Comparison of ENCODE assay signal across 19 cellular contexts in genomic region chr11:15875393-15875792, GRCh38.
DNase-seq lines count a peak whose midpoint lies in the region; TF ChIP-seq lines count a peak whose summit lies in the region.
"Had no signal": no experiment of that assay in that cellular context is flagged by ENCODE, and none has a peak within 500 bp of the region (broad histone marks: within the 10 kb centered on the region; RNA-seq: fewer than 3 reads in every experiment).

No MANE protein-coding gene starts in this region.

- H4K20me1 ChIP-seq in neural progenitor cell (ENCODE audit: low read depth) = peaks cover 5% of the 10 kb centered on the region
- H4K20me1 ChIP-seq: BLaER1 treated with 17β-estradiol and CSF1 and Interleukin-3, amounts not matched to agents 10 nM and 100 nM had no signal

- peak overlapping the region; percentile 44 for H3K4me2 ChIP-seq in neural progenitor cell
- H3K4me2 ChIP-seq: A549; BLaER1 treated with 17β-estradiol and CSF1 and Interleukin-3, amounts not matched to agents 10 nM and 100 nM had no signal

- H3K27me3 Mint-ChIP-seq in endodermal cell (ENCODE audit: insufficient read depth) = no peaks in the 10 kb centered on the region
- peaks cover 7% of the 10 kb centered on the region for H3K27me3 Mint-ChIP-seq in neural progenitor cell (ENCODE audit: insufficient read depth, low read depth)
- H3K27me3 Mint-ChIP-seq in progenitor cell of endocrine pancreas = no peaks in the 10 kb centered on the region
- H3K27me3 Mint-ChIP-seq: B cell; CD4-positive, alpha-beta T cell had no signal

- no peak overlapping the region for H3K9ac ChIP-seq in endodermal cell (ENCODE audit: extremely low read depth, low read length, poor library complexity, severe bottlenecking)
- H3K9ac ChIP-seq in neural progenitor cell = no peak overlapping the region
- H3K9ac ChIP-seq: BLaER1 treated with 17β-estradiol and CSF1 and Interleukin-3, amounts not matched to agents 10 nM and 100 nM had no signal

- TF ChIP-seq POLR2A in testis (IDR thresholded peaks at IDR 0.05) = no peak

- intact Hi-C loops in testis (cut with DNase I; ENCODE audit: low total_unique reads) (no loop called here), ascending aorta (cut with DNase I) (no loop called here)

- 60 to 98% methylated on average over 1 to 3 of the region's 3 CpGs for WGBS in endodermal cell (ENCODE audit: insufficient coverage in 1 of 2, insufficient read length in 1 of 2), 2 experiments
- WGBS in testis, 2 donors = 96% methylated on average over 3 of the region's 3 CpGs

- no peak for TF ChIP-seq CTCF in endodermal cell (conservative IDR thresholded peaks at IDR 0.05)
- TF ChIP-seq CTCF in neural progenitor cell (IDR thresholded peaks at IDR 0.05) = no peak
- no peak for TF ChIP-seq CTCF in testis (IDR thresholded peaks at IDR 0.05)
- TF ChIP-seq CTCF in ascending aorta (IDR thresholded peaks at IDR 0.05) = no peak
- no peak for TF ChIP-seq CTCF in progenitor cell of endocrine pancreas (IDR thresholded peaks at IDR 0.05; ENCODE audit: unreplicated experiment)

- H3K4me3 Mint-ChIP-seq in endodermal cell = no peak overlapping the region
- no peak overlapping the region for H3K4me3 Mint-ChIP-seq in neural progenitor cell
- no peak overlapping the region for H3K4me3 Mint-ChIP-seq in progenitor cell of endocrine pancreas (ENCODE audit: low read depth)
- H3K4me3 Mint-ChIP-seq: B cell; CD4-positive, alpha-beta T cell; CD8-positive, alpha-beta T cell had no signal

- peaks cover 17% of the 10 kb centered on the region for H3F3A ChIP-seq in neural progenitor cell (ENCODE audit: low read depth)

- H2AFZ ChIP-seq in neural progenitor cell (replicated peaks) = no peak overlapping the region

- peaks cover 24% of the 10 kb centered on the region for H3K4me1 Mint-ChIP-seq in endodermal cell
- peaks cover 58% of the 10 kb centered on the region for H3K4me1 Mint-ChIP-seq in neural progenitor cell
- no peaks in the 10 kb centered on the region for H3K4me1 Mint-ChIP-seq in progenitor cell of endocrine pancreas (ENCODE audit: low read depth)
- H3K4me1 Mint-ChIP-seq: B cell had no signal

- H3K27me3 ChIP-seq in endodermal cell (ENCODE audit: control insufficient read depth, insufficient read depth, low read length, poor library complexity, severe bottlenecking) (no peaks in the 10 kb centered on the region), neural progenitor cell (no peaks in the 10 kb centered on the region), testis (no peaks in the 10 kb centered on the region), ascending aorta (no peaks in the 10 kb centered on the region)
- H3K27me3 ChIP-seq: BLaER1 treated with 17β-estradiol and CSF1 and Interleukin-3, amounts not matched to agents 10 nM and 100 nM had no signal

- peak overlapping the region; percentile 70 for H3K27ac ChIP-seq in endodermal cell (ENCODE audit: low read depth, low read length)
- H3K27ac ChIP-seq in neural progenitor cell = no peak overlapping the region
- no peak overlapping the region for H3K27ac ChIP-seq in testis
- H3K27ac ChIP-seq in ascending aorta = no peak overlapping the region
- H3K27ac ChIP-seq: 22Rv1; A549; BLaER1 treated with 17β-estradiol and CSF1 and Interleukin-3, amounts not matched to agents 10 nM and 100 nM; C4-2B had no signal

- H3K4me1 ChIP-seq in endodermal cell (ENCODE audit: control insufficient read depth, insufficient read depth, low read length) (peaks cover 8% of the 10 kb centered on the region), neural progenitor cell (peaks cover 39% of the 10 kb centered on the region), testis (no peaks in the 10 kb centered on the region), ascending aorta (no peaks in the 10 kb centered on the region)
- H3K4me1 ChIP-seq: A549; BLaER1 treated with 17β-estradiol and CSF1 and Interleukin-3, amounts not matched to agents 10 nM and 100 nM; Caco-2 had no signal

- H3K27ac Mint-ChIP-seq in endodermal cell (no peak overlapping the region), neural progenitor cell (peak overlapping the region; percentile 83), progenitor cell of endocrine pancreas (no peak overlapping the region)
- H3K27ac Mint-ChIP-seq: B cell; CD4-positive, alpha-beta T cell; CD8-positive, alpha-beta T cell had no signal

- H3K9me3 ChIP-seq in endodermal cell (ENCODE audit: control insufficient read depth, low read length) = peaks cover 9% of the 10 kb centered on the region
- no peaks in the 10 kb centered on the region for H3K9me3 ChIP-seq in neural progenitor cell (ENCODE audit: low read depth)
- H3K9me3 ChIP-seq in testis = no peaks in the 10 kb centered on the region
- H3K9me3 ChIP-seq in ascending aorta = no peaks in the 10 kb centered on the region
- H3K9me3 ChIP-seq: A549; BLaER1 treated with 17β-estradiol and CSF1 and Interleukin-3, amounts not matched to agents 10 nM and 100 nM; Caco-2 had no signal

- H3K9me3 Mint-ChIP-seq in endodermal cell (peaks cover 5% of the 10 kb centered on the region), neural progenitor cell (peaks cover 5% of the 10 kb centered on the region), progenitor cell of endocrine pancreas (ENCODE audit: low read depth) (peaks cover 4% of the 10 kb centered on the region)
- H3K9me3 Mint-ChIP-seq: CD4-positive, alpha-beta T cell; CD8-positive, alpha-beta T cell had no signal

- H3K4me3 ChIP-seq in endodermal cell (ENCODE audit: low read length) (no peak overlapping the region), neural progenitor cell (no peak overlapping the region), testis (no peak overlapping the region), ascending aorta (no peak overlapping the region)
- H3K4me3 ChIP-seq: A549; BLaER1 treated with 17β-estradiol and CSF1 and Interleukin-3, amounts not matched to agents 10 nM and 100 nM had no signal

- no peaks in the 10 kb centered on the region for H3K36me3 Mint-ChIP-seq in endodermal cell (ENCODE audit: low read depth)
- peaks cover 1% of the 10 kb centered on the region for H3K36me3 Mint-ChIP-seq in neural progenitor cell
- no peaks in the 10 kb centered on the region for H3K36me3 Mint-ChIP-seq in progenitor cell of endocrine pancreas (ENCODE audit: insufficient read depth)
- H3K36me3 Mint-ChIP-seq: CD8-positive, alpha-beta T cell had no signal

- no peaks in the 10 kb centered on the region for H3K79me2 ChIP-seq in neural progenitor cell (ENCODE audit: low read depth)

- H3K36me3 ChIP-seq in endodermal cell (ENCODE audit: control insufficient read depth, insufficient read depth, low read length) (no peaks in the 10 kb centered on the region), neural progenitor cell (no peaks in the 10 kb centered on the region), testis (ENCODE audit: low read depth, missing control alignments) (no peaks in the 10 kb centered on the region), ascending aorta (no peaks in the 10 kb centered on the region)
- H3K36me3 ChIP-seq: BLaER1 treated with 17β-estradiol and CSF1 and Interleukin-3, amounts not matched to agents 10 nM and 100 nM had no signal

- DNase-seq in NCI-H2227 (lab: John Stamatoyannopoulos, UW; ENCODE audit: unreplicated experiment) (peak; percentile 33), NCI-H2227 treated with DMSO at 0.1 percent for 48 hours (lab: John Stamatoyannopoulos, UW) (no peak), endodermal cell (peak; percentile 17), neural progenitor cell (ENCODE audit: low spot score) (no peak), testis (no peak), ascending aorta (ENCODE audit: low spot score in 2 of 2) (no peak), progenitor cell of endocrine pancreas (ENCODE audit: low spot score, unreplicated experiment) (no peak)
- DNase-seq: AML-193; Caco-2; Calu3; CD4-positive, alpha-beta T cell; CD8-positive, alpha-beta T cell; DMS79 treated with DMSO at 0.1 percent for 48 hours; GF-D8 had no signal

Comparison
In these comparisons a context has a peak if more than half of its experiments do, and no peak if none do; other contexts are left out.
1. DNase-seq: peak in NCI-H2227 (single experiment) and endodermal cell (single experiment); none in NCI-H2227 treated with DMSO at 0.1 percent for 48 hours (single experiment), neural progenitor cell (single experiment), testis (single experiment), ascending aorta (0 of 2) and progenitor cell of endocrine pancreas (single experiment).